ENCODE assay signal across 1 cellular context in the genomic region with DNA sequence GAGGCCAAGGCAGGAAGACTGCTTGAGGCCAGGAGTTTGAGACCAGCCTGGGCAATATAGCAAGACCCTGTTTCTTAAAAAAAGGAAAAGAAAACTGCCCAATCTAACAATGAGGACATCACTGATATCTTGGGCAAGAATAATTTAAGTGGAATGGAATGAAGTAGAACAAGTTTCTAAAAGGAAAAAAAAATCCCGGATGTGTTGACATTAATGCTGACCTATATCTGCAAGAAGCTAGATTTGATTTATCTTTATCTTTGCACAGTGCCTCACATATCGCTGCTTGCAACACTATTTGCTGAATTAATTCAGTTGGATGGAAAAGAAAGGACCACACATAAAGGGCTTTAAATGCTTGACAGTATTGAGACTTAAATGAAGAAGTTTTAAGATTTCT.
TF ChIP-seq lines count a peak whose summit lies in the region.

No MANE protein-coding gene starts in this region.

TF ChIP-seq in GM12878, 131 proteins besides CTCF, POLR2A, EP300 and RAD21 (continued from another document):
- TF ChIP-seq, protein P1, sequence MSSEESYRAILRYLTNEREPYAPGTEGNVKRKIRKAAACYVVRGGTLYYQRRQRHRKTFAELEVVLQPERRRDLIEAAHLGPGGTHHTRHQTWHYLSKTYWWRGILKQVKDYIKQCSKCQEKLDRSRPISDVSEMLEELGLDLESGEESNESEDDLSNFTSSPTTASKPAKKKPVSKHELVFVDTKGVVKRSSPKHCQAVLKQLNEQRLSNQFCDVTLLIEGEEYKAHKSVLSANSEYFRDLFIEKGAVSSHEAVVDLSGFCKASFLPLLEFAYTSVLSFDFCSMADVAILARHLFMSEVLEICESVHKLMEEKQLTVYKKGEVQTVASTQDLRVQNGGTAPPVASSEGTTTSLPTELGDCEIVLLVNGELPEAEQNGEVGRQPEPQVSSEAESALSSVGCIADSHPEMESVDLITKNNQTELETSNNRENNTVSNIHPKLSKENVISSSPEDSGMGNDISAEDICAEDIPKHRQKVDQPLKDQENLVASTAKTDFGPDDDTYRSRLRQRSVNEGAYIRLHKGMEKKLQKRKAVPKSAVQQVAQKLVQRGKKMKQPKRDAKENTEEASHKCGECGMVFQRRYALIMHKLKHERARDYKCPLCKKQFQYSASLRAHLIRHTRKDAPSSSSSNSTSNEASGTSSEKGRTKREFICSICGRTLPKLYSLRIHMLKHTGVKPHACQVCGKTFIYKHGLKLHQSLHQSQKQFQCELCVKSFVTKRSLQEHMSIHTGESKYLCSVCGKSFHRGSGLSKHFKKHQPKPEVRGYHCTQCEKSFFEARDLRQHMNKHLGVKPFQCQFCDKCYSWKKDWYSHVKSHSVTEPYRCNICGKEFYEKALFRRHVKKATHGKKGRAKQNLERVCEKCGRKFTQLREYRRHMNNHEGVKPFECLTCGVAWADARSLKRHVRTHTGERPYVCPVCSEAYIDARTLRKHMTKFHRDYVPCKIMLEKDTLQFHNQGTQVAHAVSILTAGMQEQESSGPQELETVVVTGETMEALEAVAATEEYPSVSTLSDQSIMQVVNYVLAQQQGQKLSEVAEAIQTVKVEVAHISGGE (CRISPR knock-in tag; IDR thresholded peaks at IDR 0.05): no peak
- TF ChIP-seq FOXM1 (IDR thresholded peaks at IDR 0.05; ENCODE audit: low read depth, low read length) (no peak), SPI1 (IDR thresholded peaks at IDR 0.05; ENCODE audit: borderline replicate concordance, insufficient read depth, low read depth, low read length) (no peak), HDGF (IDR thresholded peaks at IDR 0.05) (no peak), YY1 (IDR thresholded peaks at IDR 0.05; ENCODE audit: low read depth, low read length) (no peak)
